ENCODE assay signal across 12 cellular contexts in the genomic region with DNA sequence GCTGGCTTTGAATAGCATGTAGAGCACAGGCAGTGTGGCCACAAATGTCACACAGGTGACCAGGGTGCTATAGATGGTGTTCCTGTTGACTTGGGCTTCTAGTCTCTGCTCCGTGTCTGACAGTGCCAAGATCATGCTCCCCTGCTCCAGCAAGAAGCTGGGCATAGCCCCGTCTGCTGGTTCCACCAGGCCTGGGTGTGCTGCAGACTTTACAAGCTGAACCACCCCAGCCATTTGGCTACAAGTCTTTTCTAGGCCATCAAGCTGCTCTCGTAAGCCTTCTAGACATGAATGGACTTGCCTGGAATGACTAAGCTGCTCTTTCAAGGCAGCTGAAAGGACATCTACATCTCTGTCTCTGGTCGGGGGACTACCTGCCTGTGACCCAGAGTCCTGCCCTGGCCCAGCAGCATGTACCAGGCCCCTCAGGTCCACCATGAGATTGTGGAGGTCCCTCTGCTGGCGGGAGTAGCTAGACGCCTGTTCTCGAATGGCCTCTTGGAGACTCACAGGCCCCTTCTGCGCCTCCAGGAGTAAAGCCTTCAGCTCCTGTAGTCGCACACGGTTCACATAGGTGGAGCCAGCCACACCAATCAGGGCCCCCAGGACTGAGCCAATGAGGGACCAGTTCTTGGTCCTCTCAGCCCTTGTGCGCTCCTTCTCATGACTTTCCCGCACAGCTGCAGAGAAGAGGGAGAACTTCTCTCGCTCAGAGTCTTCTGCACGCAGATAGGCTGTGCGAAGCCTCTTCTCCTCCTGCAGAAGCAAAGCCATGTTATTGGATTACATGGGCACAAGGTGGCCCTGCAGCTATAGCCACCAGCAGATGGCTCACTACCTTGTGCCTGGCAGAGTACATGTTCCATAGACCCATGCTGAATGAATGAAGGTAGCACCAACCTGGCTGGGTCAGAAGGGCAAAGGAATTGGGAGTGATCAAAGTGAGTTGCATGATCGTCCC. TPM values are rescaled to one million over a fixed set of nuclear protein-coding genes. Genes with fewer than 3 reads are reported as not detected.
DNase-seq lines count a peak whose midpoint lies in the region; ATAC-seq, FAIRE-seq and TF ChIP-seq lines count a peak whose summit lies in the region.
"Had no signal": no experiment of that assay in that cellular context is flagged by ENCODE, and none has a peak within 500 bp of the region (broad histone marks: within the 10 kb centered on the region; RNA-seq: fewer than 3 reads in every experiment).

No MANE protein-coding gene starts in this region.

- dilution Hi-C loops in endothelial cell of umbilical vein (cut with MboI; ENCODE audit: extremely low pct_ligation_motif_present, low sequenced_read_pairs), result no loop called here

- H4K20me1 ChIP-seq in MM.1S (ENCODE audit: insufficient read depth, low read length) (no peaks in the 10 kb centered on the region), endothelial cell of umbilical vein (replicated peaks; ENCODE audit: control insufficient read depth, extremely low read depth, insufficient read depth, low read length) (no peaks in the 10 kb centered on the region)

- no peak overlapping the region for H3K4me3 Mint-ChIP-seq in osteocyte (ENCODE audit: unreplicated experiment)
- H3K4me3 Mint-ChIP-seq in effector memory CD8-positive, alpha-beta T cell, result no peak overlapping the region

- H3K36me3 ChIP-seq in MM.1S (replicated peaks; ENCODE audit: insufficient read depth, low read length), result no peaks in the 10 kb centered on the region
- peaks cover 0 to 9% of the 10 kb centered on the region in 2 experiments for H3K36me3 ChIP-seq in endothelial cell of umbilical vein (ENCODE audit: control insufficient read depth in 2 of 2, extremely low read depth in 1 of 2, insufficient read depth in 2 of 2, low read length in 2 of 2)

- H3K4me1 Mint-ChIP-seq in osteocyte (ENCODE audit: unreplicated experiment), result peaks cover 27% of the 10 kb centered on the region
- H3K4me1 Mint-ChIP-seq in effector memory CD8-positive, alpha-beta T cell (ENCODE audit: low read depth in 2 of 2), result peaks cover 0 to 24% of the 10 kb centered on the region in 2 donors

- TF ChIP-seq CTCF in MM.1S (IDR thresholded peaks at IDR 0.05; ENCODE audit: low read length) (peak; percentile 17; the same call in 1 of the 2 replicates), endothelial cell of umbilical vein (IDR thresholded peaks at IDR 0.05; ENCODE audit: extremely low read depth in 1 of 2, insufficient read depth in 1 of 2, low read depth in 1 of 2, low read length in 2 of 2) (peak in 1 of 2 donors; percentile 16), osteocyte (IDR thresholded peaks at IDR 0.05) (peak; percentile 25)

- H3K36me3 Mint-ChIP-seq in osteocyte (ENCODE audit: unreplicated experiment), result peaks cover 5% of the 10 kb centered on the region
- H3K36me3 Mint-ChIP-seq in effector memory CD8-positive, alpha-beta T cell (ENCODE audit: insufficient read depth), result peaks cover 12% of the 10 kb centered on the region

- POLR2A ChIA-PET in endothelial cell of umbilical vein (lab: Charles Lee), result no interaction called here

- TF ChIP-seq POLR2A in endothelial cell of umbilical vein (IDR thresholded peaks at IDR 0.05; ENCODE audit: low read depth, low read length), result no peak

- peak overlapping the region; percentile 24 for H3K27ac Mint-ChIP-seq in osteocyte (ENCODE audit: unreplicated experiment)
- no peak overlapping the region for H3K27ac Mint-ChIP-seq in effector memory CD8-positive, alpha-beta T cell

- DNase-seq in ELF-1 (ENCODE audit: low read depth, low spot score) (peak; percentile 86), MM.1S (no peak), endothelial cell of umbilical vein (ENCODE audit: low read depth, low spot score) (no peak), osteocyte (ENCODE audit: extremely low spot score, unreplicated experiment) (peak; percentile 74), putamen (ENCODE audit: low spot score) (no peak), HuH-7 (ENCODE audit: low spot score) (no peak), left lobe of liver (ENCODE audit: low spot score) (no peak)
- DNase-seq in effector memory CD8-positive, alpha-beta T cell, result no peak
- DNase-seq: NCI-H345; stimulated activated naive CD4-positive, alpha-beta T cell treated with Interleukin-2 at 50 U/mL for 16 hours had no signal

- peaks cover 8% of the 10 kb centered on the region for H3K27me3 ChIP-seq in MM.1S (replicated peaks; ENCODE audit: insufficient read depth, low read length)
- no peaks in the 10 kb centered on the region for H3K27me3 ChIP-seq in endothelial cell of umbilical vein (ENCODE audit: control insufficient read depth in 2 of 2, insufficient read depth in 2 of 2, low read length in 2 of 2)
- H3K27me3 ChIP-seq: pancreas had no signal

- H3K4me2 ChIP-seq in MM.1S (ENCODE audit: low read depth, low read length) (no peak overlapping the region), endothelial cell of umbilical vein (ENCODE audit: insufficient read depth, low read length) (no peak overlapping the region)

- no peaks in the 10 kb centered on the region for H3K27me3 Mint-ChIP-seq in osteocyte (ENCODE audit: unreplicated experiment)
- peaks cover 0 to 8% of the 10 kb centered on the region in 2 donors for H3K27me3 Mint-ChIP-seq in effector memory CD8-positive, alpha-beta T cell

- H3K4me3 ChIP-seq in MM.1S (ENCODE audit: low read length), result no peak overlapping the region
- no peak overlapping the region for H3K4me3 ChIP-seq in endothelial cell of umbilical vein (replicated peaks in 1 of 3; ENCODE audit: insufficient read depth in 1 of 3, low read depth in 1 of 3, low read length in 3 of 3)
- H3K4me3 ChIP-seq: pancreas had no signal

- H3K27ac ChIP-seq in MM.1S (ENCODE audit: low read length) (no peak overlapping the region), endothelial cell of umbilical vein (ENCODE audit: insufficient read depth, low read depth, low read length) (no peak overlapping the region)

- H3K79me2 ChIP-seq in MM.1S (ENCODE audit: low read length) (peaks cover 4% of the 10 kb centered on the region; the same call in 1 of the 2 replicates), endothelial cell of umbilical vein (ENCODE audit: control insufficient read depth, insufficient read depth, low read length) (no peaks in the 10 kb centered on the region)

- no peaks in the 10 kb centered on the region for H3K9me2 ChIP-seq in MM.1S (replicated peaks; ENCODE audit: insufficient read depth, low read length)

- H2AFZ ChIP-seq in MM.1S (ENCODE audit: low read length) (no peak overlapping the region), endothelial cell of umbilical vein (ENCODE audit: low read depth, low read length) (no peak overlapping the region)

- H3K4me1 ChIP-seq in MM.1S (ENCODE audit: low read length), result no peaks in the 10 kb centered on the region
- H3K4me1 ChIP-seq in endothelial cell of umbilical vein (ENCODE audit: control insufficient read depth, extremely low read depth, insufficient read depth, low read length), result peaks cover 14% of the 10 kb centered on the region

- CTCF ChIA-PET in endothelial cell of umbilical vein (lab: Charles Lee), result interaction anchor here (0.7 to 10.4 kb wide), 9 partner anchors 8 to 238 kb away, joined by 3 to 723 read pairs (median 3); no protein-coding TSS in a partner anchor

- intact Hi-C loops in endothelial cell of umbilical vein (cut with micrococcal nuclease), result no loop called here

- no peak for ATAC-seq in left lobe of liver
- no peak for ATAC-seq in effector memory CD8-positive, alpha-beta T cell (replicated peaks)
- ATAC-seq: pancreas had no signal

- H3K9me3 ChIP-seq in MM.1S (replicated peaks; ENCODE audit: insufficient read depth, low read length) (no peaks in the 10 kb centered on the region), endothelial cell of umbilical vein (replicated peaks; ENCODE audit: control insufficient read depth, insufficient read depth, low read length) (no peaks in the 10 kb centered on the region)
- H3K9me3 ChIP-seq: pancreas had no signal

- H3K9ac ChIP-seq in MM.1S (ENCODE audit: low read length) (no peak overlapping the region), endothelial cell of umbilical vein (replicated peaks; ENCODE audit: extremely low read depth, insufficient read depth, low read length) (no peak overlapping the region)

- H3F3A ChIP-seq in MM.1S (ENCODE audit: insufficient read depth, low read length), result peaks cover 6% of the 10 kb centered on the region

- no peak for FAIRE-seq in endothelial cell of umbilical vein (lab: Jason Lieb, UNC)
- FAIRE-seq: endometrium, pancreas had no signal

- H3K9me3 Mint-ChIP-seq in osteocyte (ENCODE audit: unreplicated experiment), result no peaks in the 10 kb centered on the region
- no peaks in the 10 kb centered on the region for H3K9me3 Mint-ChIP-seq in effector memory CD8-positive, alpha-beta T cell

- no peaks in the 10 kb centered on the region for H3K9me1 ChIP-seq in endothelial cell of umbilical vein (replicated peaks; ENCODE audit: control insufficient read depth, extremely low read depth, insufficient read depth, low read length)

- TSS peak; percentile 8 for BruUV-seq in endothelial cell of umbilical vein (replicated peaks; lab: Mats Ljungman, UMichigan)

RNA-seq across cellular contexts. Expression of gene PLXNB1, which starts 2.8 kb away (rescaled TPM):
- total RNA-seq in endothelial cell of umbilical vein, result 43.0 and 43.1 TPM in 2 replicates
- 45.2 and 47.5 TPM in 2 replicates for polyA plus RNA-seq in endothelial cell of umbilical vein
- 18.3 and 23.0 TPM in 2 replicates for polyA plus RNA-seq in endothelial cell of umbilical vein (2011; cell fraction: cytosol; rRNA removed)
- 262 and 302 TPM in 2 replicates for polyA plus RNA-seq in endothelial cell of umbilical vein (2011; cell fraction: nucleus; rRNA removed)
- polyA plus RNA-seq in endothelial cell of umbilical vein (2012), result 25.8 and 32.9 TPM in 2 replicates
- 52.5 and 60.1 TPM in 2 replicates for polyA minus RNA-seq in endothelial cell of umbilical vein
- 27.2 TPM for polyA minus RNA-seq in endothelial cell of umbilical vein (2011; cell fraction: cytosol; rRNA and poly(A)+ RNA removed)
- 66.9 and 99.7 TPM in 2 replicates for polyA minus RNA-seq in endothelial cell of umbilical vein (2011; cell fraction: nucleus; rRNA and poly(A)+ RNA removed)
- total RNA-seq in osteocyte, result 76.7 and 88.2 TPM in 2 replicates
- 142 TPM for total RNA-seq in left lobe of liver

RNA-seq across cellular contexts. Expression of gene CCDC51, which starts 7.2 kb away (rescaled TPM):
- total RNA-seq in endothelial cell of umbilical vein, result 9.8 and 11.2 TPM in 2 replicates
- 10.1 and 11.3 TPM in 2 replicates for polyA plus RNA-seq in endothelial cell of umbilical vein
- polyA plus RNA-seq in endothelial cell of umbilical vein (2011; cell fraction: cytosol; rRNA removed), result 12.5 TPM in 2 replicates
- 5.2 and 5.5 TPM in 2 replicates for polyA plus RNA-seq in endothelial cell of umbilical vein (2011; cell fraction: nucleus; rRNA removed)
- polyA plus RNA-seq in endothelial cell of umbilical vein (2012), result 8.8 and 11.8 TPM in 2 replicates
- polyA minus RNA-seq in endothelial cell of umbilical vein, result 6.5 and 7.6 TPM in 2 replicates
- polyA minus RNA-seq in endothelial cell of umbilical vein (2011; cell fraction: cytosol; rRNA and poly(A)+ RNA removed), result 8.0 TPM
- 0.48 and 1.7 TPM in 2 replicates for polyA minus RNA-seq in endothelial cell of umbilical vein (2011; cell fraction: nucleus; rRNA and poly(A)+ RNA removed)
- 11.3 and 11.9 TPM in 2 replicates for total RNA-seq in osteocyte
- total RNA-seq in left lobe of liver, result 9.2 TPM

RNA-seq across cellular contexts. Expression of gene TMA7, which starts 7.4 kb away (rescaled TPM):
- total RNA-seq in endothelial cell of umbilical vein, result 306 and 332 TPM in 2 replicates
- 73.0 and 137 TPM in 2 replicates for polyA plus RNA-seq in endothelial cell of umbilical vein
- 341 and 475 TPM in 2 replicates for polyA plus RNA-seq in endothelial cell of umbilical vein (2011; cell fraction: cytosol; rRNA removed)
- polyA plus RNA-seq in endothelial cell of umbilical vein (2011; cell fraction: nucleus; rRNA removed), result 95.0 and 136 TPM in 2 replicates
- 427 and 444 TPM in 2 replicates for polyA plus RNA-seq in endothelial cell of umbilical vein (2012)
- polyA minus RNA-seq in endothelial cell of umbilical vein, result 14.0 and 15.7 TPM in 2 replicates
- 37.3 TPM for polyA minus RNA-seq in endothelial cell of umbilical vein (2011; cell fraction: cytosol; rRNA and poly(A)+ RNA removed)
- polyA minus RNA-seq in endothelial cell of umbilical vein (2011; cell fraction: nucleus; rRNA and poly(A)+ RNA removed), result 14.8 and 17.1 TPM in 2 replicates
- total RNA-seq in osteocyte, result 186 and 198 TPM in 2 replicates
- total RNA-seq in left lobe of liver, result 69.3 TPM

RNA-seq across cellular contexts. Expression of gene ATRIP, which starts 13.8 kb away (rescaled TPM):
- total RNA-seq in endothelial cell of umbilical vein (12.6 and 14.7 TPM in 2 replicates), osteocyte (8.5 and 9.3 TPM in 2 replicates), left lobe of liver (3.3 TPM)
- polyA plus RNA-seq in endothelial cell of umbilical vein, result 10.6 and 13.0 TPM in 2 replicates
- 10.1 and 10.5 TPM in 2 replicates for polyA plus RNA-seq in endothelial cell of umbilical vein (2011; cell fraction: cytosol; rRNA removed)
- polyA plus RNA-seq in endothelial cell of umbilical vein (2011; cell fraction: nucleus; rRNA removed), result 20.9 and 22.8 TPM in 2 replicates
- 8.6 and 8.9 TPM in 2 replicates for polyA plus RNA-seq in endothelial cell of umbilical vein (2012)
- polyA minus RNA-seq in endothelial cell of umbilical vein, result 11.8 and 11.9 TPM in 2 replicates
- 15.4 TPM for polyA minus RNA-seq in endothelial cell of umbilical vein (2011; cell fraction: cytosol; rRNA and poly(A)+ RNA removed)
- 7.6 and 11.9 TPM in 2 replicates for polyA minus RNA-seq in endothelial cell of umbilical vein (2011; cell fraction: nucleus; rRNA and poly(A)+ RNA removed)

Comparison
In these comparisons a context has a peak if more than half of its experiments do, and no peak if none do; other contexts are left out.
1. DNase-seq: peak in ELF-1 (single experiment) and osteocyte (single experiment); none in MM.1S (single experiment), endothelial cell of umbilical vein (single experiment), putamen (single experiment), HuH-7 (single experiment), left lobe of liver (single experiment) and effector memory CD8-positive, alpha-beta T cell (0 of 3).